8 cellular contexts compared by ENCODE assay signal in genomic region chr4:94621491-94622080, GRCh38.
DNase-seq lines count a peak whose midpoint lies in the region; ATAC-seq and TF ChIP-seq lines count a peak whose summit lies in the region.

No MANE protein-coding gene starts in this region.

- DNase-seq in A673 (ENCODE audit: low spot score) (peak; percentile 34), Daoy (ENCODE audit: low read depth) (peak; percentile 11), HEK293T (ENCODE audit: extremely low spot score) (peak; percentile 24), NCI-H748 (lab: John Stamatoyannopoulos, UW; ENCODE audit: unreplicated experiment) (peak; percentile 27), choroid plexus epithelial cell (ENCODE audit: low read depth) (peak; percentile 75), middle frontal gyrus (ENCODE audit: extremely low spot score, low spot score) (peak; percentile 9)
- no peak for DNase-seq in activated CD4-positive, CD25-positive, alpha-beta regulatory T cell treated with anti-CD3 and anti-CD28 coated beads, Interleukin-2, amount 50 U/mL, for 72 hours

- H3K27me3 ChIP-seq in A673 (replicated peaks; ENCODE audit: insufficient read depth, low read depth, low read length, poor library complexity), result no peaks in the 10 kb centered on the region

- peak; percentile 66 for TF ChIP-seq CTCF in A673 (conservative IDR thresholded peaks at IDR 0.05; ENCODE audit: low read depth, low read length)
- TF ChIP-seq CTCF in choroid plexus epithelial cell (conservative IDR thresholded peaks at IDR 0.05; ENCODE audit: low read depth, low read length), result peak; percentile 73

- H3K9me3 ChIP-seq in A673 (ENCODE audit: low read depth, low read length, poor library complexity, severe bottlenecking), result no peaks in the 10 kb centered on the region

- intact Hi-C loops in A673 (cut with micrococcal nuclease; ENCODE audit: unreplicated experiment), result loop anchor here (5.0 kb wide), 2 partner anchors 476 to 506 kb away; no protein-coding TSS in a partner anchor

- H3K36me3 ChIP-seq in A673 (ENCODE audit: insufficient read depth, low read length, poor library complexity, severe bottlenecking), result peaks cover 21% of the 10 kb centered on the region

- POLR2A ChIA-PET in A673 (lab: Charles Lee; ENCODE audit: low non-redundant PET) (interaction anchor here (0.7 kb wide), 1 partner anchor 159 kb away, joined by 9 read pairs; no protein-coding TSS in a partner anchor), HEK293T (lab: Yijun Ruan, JAX) (no interaction called here)

- no peak for ATAC-seq in GM21360 (IDR thresholded peaks at IDR 0.05; ENCODE audit: unreplicated experiment)

- no TSS peak for BruUV-seq in A673 (replicated peaks; lab: Mats Ljungman, UMichigan)

- H3K27ac ChIP-seq in A673 (ENCODE audit: low read depth, low read length, poor library complexity, severe bottlenecking), result no peak overlapping the region

- H3K4me3 ChIP-seq in A673 (ENCODE audit: low read depth, low read length, poor library complexity, severe bottlenecking), result no peak overlapping the region
- no peak overlapping the region for H3K4me3 ChIP-seq in choroid plexus epithelial cell (ENCODE audit: low read depth, low read length)

- CTCF ChIA-PET in A673 (lab: Charles Lee), result no interaction called here
- CTCF ChIA-PET in HEK293T (lab: Yijun Ruan, JAX), result interaction anchor here (0.6 to 1.5 kb wide), 4 partner anchors 10 to 489 kb away, joined by 3 to 4 read pairs (median 3); no protein-coding TSS in a partner anchor

- H3K4me1 ChIP-seq in A673 (ENCODE audit: insufficient read depth, low read length, poor library complexity, severe bottlenecking), result peaks cover 12% of the 10 kb centered on the region

TF ChIP-seq in HEK293T, 16 proteins besides CTCF, POLR2A, EP300 and RAD21:
- TF ChIP-seq HDGF (IDR thresholded peaks at IDR 0.05; ENCODE audit: borderline replicate concordance), result no peak
- TF ChIP-seq NFRKB (IDR thresholded peaks at IDR 0.05), result no peak
- no peak for TF ChIP-seq TARDBP (IDR thresholded peaks at IDR 0.05)
- TF ChIP-seq FOXK2 (IDR thresholded peaks at IDR 0.05), result no peak
- TF ChIP-seq LEF1 (IDR thresholded peaks at IDR 0.05; ENCODE audit: borderline replicate concordance), result no peak
- TF ChIP-seq SUZ12 (IDR thresholded peaks at IDR 0.05), result no peak
- TF ChIP-seq FOXM1 (IDR thresholded peaks at IDR 0.05; ENCODE audit: borderline replicate concordance), result no peak
- TF ChIP-seq CTBP1 (IDR thresholded peaks at IDR 0.05; ENCODE audit: borderline replicate concordance), result no peak
- TF ChIP-seq SP1 (IDR thresholded peaks at IDR 0.05), result no peak
- TF ChIP-seq ARNT (IDR thresholded peaks at IDR 0.05), result no peak
- no peak for TF ChIP-seq BHLHE40 (IDR thresholded peaks at IDR 0.05; ENCODE audit: borderline replicate concordance)
- TF ChIP-seq ELF4 (IDR thresholded peaks at IDR 0.05), result no peak
- TF ChIP-seq PKNOX1 (IDR thresholded peaks at IDR 0.05), result no peak
- TF ChIP-seq ZNF384 (IDR thresholded peaks at IDR 0.05), result no peak
